ENCODE assay signal across 8 cellular contexts in the genomic region with DNA sequence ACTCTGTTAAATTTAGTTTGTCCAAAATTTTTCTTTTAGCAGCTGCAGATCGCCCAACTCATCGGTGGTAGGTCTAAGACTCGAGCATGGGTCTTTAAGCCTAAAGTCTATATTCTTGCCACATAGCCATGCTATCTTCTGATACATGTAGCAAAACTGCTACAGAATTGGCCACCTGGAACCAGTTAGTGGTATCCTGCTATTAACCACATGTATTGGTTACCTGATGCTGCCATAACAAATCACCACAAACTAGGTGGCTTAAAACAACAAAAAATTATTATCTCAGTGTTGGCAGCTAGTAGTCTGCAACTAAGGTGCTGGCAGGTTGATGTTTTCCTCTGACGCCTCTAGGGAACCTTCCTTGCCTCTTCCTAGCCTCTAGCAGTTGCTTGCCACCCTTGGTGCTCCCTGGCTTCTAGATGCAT.
DNase-seq lines count a peak whose midpoint lies in the region; ATAC-seq and TF ChIP-seq lines count a peak whose summit lies in the region.

No MANE protein-coding gene starts in this region.

- H3K36me3 ChIP-seq in Panc1 (ENCODE audit: control insufficient read depth, insufficient read depth, low read length) (no peaks in the 10 kb centered on the region), muscle layer of duodenum (ENCODE audit: control insufficient read depth in 1 of 2, insufficient read depth in 2 of 2, low read length in 2 of 2) (no peaks in the 10 kb centered on the region)

- peak overlapping the region; percentile 85 for H3K4me3 Mint-ChIP-seq in HFFc6

- H3K4me1 ChIP-seq in Panc1 (ENCODE audit: control insufficient read depth, insufficient read depth, low read length): no peaks in the 10 kb centered on the region
- peaks cover 0 to 6% of the 10 kb centered on the region in 2 donors for H3K4me1 ChIP-seq in muscle layer of duodenum (ENCODE audit: control insufficient read depth in 1 of 2, insufficient read depth in 2 of 2, low read length in 2 of 2)

- CTCF ChIA-PET in Panc1 (lab: Charles Lee): no interaction called here

- in situ Hi-C loops in Panc1 (cut with HindIII; ENCODE audit: low pct_unique_long_range_greater_than_20kb, low sequenced_read_pairs): no loop called here

- peak; percentile 75 for ATAC-seq in GM18511 (IDR thresholded peaks at IDR 0.05; ENCODE audit: unreplicated experiment)
- ATAC-seq in Panc1: peak; percentile 53; the same call in 1 of the 2 replicates

- H3K9me3 Mint-ChIP-seq in HFFc6: no peaks in the 10 kb centered on the region

- intact Hi-C loops in Panc1 (cut with micrococcal nuclease; ENCODE audit: unreplicated experiment): no loop called here

- H3K9me3 ChIP-seq in Panc1 (ENCODE audit: control insufficient read depth, insufficient read depth, low read depth, low read length): no peaks in the 10 kb centered on the region
- no peaks in the 10 kb centered on the region for H3K9me3 ChIP-seq in muscle layer of duodenum (ENCODE audit: control insufficient read depth in 1 of 2, low read length in 2 of 2)

- no peaks in the 10 kb centered on the region; the same call in 1 of the 2 replicates for H3K27me3 Mint-ChIP-seq in HFFc6 (ENCODE audit: insufficient read depth)

- peaks cover 8% of the 10 kb centered on the region; the same call in 1 of the 2 replicates for H3K36me3 Mint-ChIP-seq in HFFc6 (ENCODE audit: low read depth)

- H3K27ac Mint-ChIP-seq in HFFc6: peak overlapping the region; percentile 90

- peak; percentile 23; the same call in 1 of the 2 replicates for TF ChIP-seq CTCF in HFFc6 (IDR thresholded peaks at IDR 0.05)
- no peak for TF ChIP-seq CTCF in Panc1 (IDR thresholded peaks at IDR 0.05)

- no peak overlapping the region for H3K27ac ChIP-seq in Panc1 (ENCODE audit: low read length)
- peak overlapping the region; percentile 71 for H3K27ac ChIP-seq in muscle layer of duodenum (ENCODE audit: low read length)

- peaks cover 71% of the 10 kb centered on the region for H3K4me1 Mint-ChIP-seq in HFFc6 (ENCODE audit: low read depth)

- H3K27me3 ChIP-seq in Panc1 (ENCODE audit: control insufficient read depth, insufficient read depth, low read length) (no peaks in the 10 kb centered on the region), muscle layer of duodenum (ENCODE audit: low read depth, low read length) (no peaks in the 10 kb centered on the region)

- POLR2A ChIA-PET in Panc1 (lab: Charles Lee): no interaction called here

- H3K4me3 ChIP-seq in Panc1 (ENCODE audit: low read depth in 2 of 2, low read length in 2 of 2): peak overlapping the region in 1 of 2 experiments; percentile 0; a peak in 1 of 4 replicates
- peak overlapping the region in 1 of 2 donors; percentile 2 for H3K4me3 ChIP-seq in muscle layer of duodenum (ENCODE audit: low read depth in 1 of 2, low read length in 2 of 2)

- BruUV-seq in Panc1 (replicated peaks; lab: Mats Ljungman, UMichigan): no TSS peak

- DNase-seq in HFFc6: peak; percentile 34
- no peak for DNase-seq in Panc1 (ENCODE audit: low read depth, low spot score)
- DNase-seq in cortex of kidney (lab: John Stamatoyannopoulos, UW): no peak
- DNase-seq in ecto neural progenitor cell (ENCODE audit: low spot score): no peak
- DNase-seq in NCI-H2107 (lab: John Stamatoyannopoulos, UW): no peak
- no peak for DNase-seq in 8988T
